ENCODE assay signal across 8 cellular contexts in genomic region chr1:112674440-112674985, GRCh38.
A peak's percentile ranks its signal among the peaks of the same experiment; 100 is the strongest.
DNase-seq lines count a peak whose midpoint lies in the region; ATAC-seq and TF ChIP-seq lines count a peak whose summit lies in the region.

Gene MOV10 (plus strand): TSS chr1:112674659. CDS start chr1:112674913, 254 bp downstream.

- H4K20me1 ChIP-seq in BLaER1 treated with 17β-estradiol and CSF1 and Interleukin-3, amounts not matched to agents 10 nM and 100 nM, result peaks cover 0 to 45% (median 13%) of the 10 kb centered on the region in 11 experiments; a peak in 8 of 22 replicates
- no peaks in the 10 kb centered on the region for H4K20me1 ChIP-seq in OCI-LY3 (ENCODE audit: insufficient read depth, low read length)

- H3K4me3 ChIP-seq in BLaER1 treated with 17β-estradiol and CSF1 and Interleukin-3, amounts not matched to agents 10 nM and 100 nM, result peak within 1 kb of the TSS; percentile 85 to 98 (median 89)
- H3K4me3 ChIP-seq in OCI-LY3 (ENCODE audit: low read length) (peak within 1 kb of the TSS; percentile 98), muscle layer of colon (ENCODE audit: low read depth in 1 of 2, low read length in 2 of 2) (peak within 1 kb of the TSS; percentile 86 to 89)

- ATAC-seq in GM19452 (IDR thresholded peaks at IDR 0.05; ENCODE audit: unreplicated experiment), result peak; percentile 57
- ATAC-seq in stimulated activated memory B cell treated with anti-CD40 and anti-IgM and Interleukin-4, amounts not matched to agents 10 μg/mL and 1 μg/mL and 100 μg/mL, for 72 hours, result peak; percentile 80

- H3K4me1 ChIP-seq in BLaER1 treated with 17β-estradiol and CSF1 and Interleukin-3, amounts not matched to agents 10 nM and 100 nM, result peaks cover 32 to 44% (median 37%) of the 10 kb centered on the region in 10 experiments
- H3K4me1 ChIP-seq in OCI-LY3 (ENCODE audit: low read length) (peaks cover 20% of the 10 kb centered on the region), muscle layer of colon (ENCODE audit: insufficient read depth, low read length) (peaks cover 28% of the 10 kb centered on the region)

- peaks cover 28 to 46% (median 34%) of the 10 kb centered on the region in 11 experiments for H3K36me3 ChIP-seq in BLaER1 treated with 17β-estradiol and CSF1 and Interleukin-3, amounts not matched to agents 10 nM and 100 nM
- H3K36me3 ChIP-seq in OCI-LY3 (replicated peaks; ENCODE audit: low read depth, low read length) (peaks cover 3% of the 10 kb centered on the region), muscle layer of colon (ENCODE audit: insufficient read depth, low read length) (peaks cover 18% of the 10 kb centered on the region)

- H3K36me3 Mint-ChIP-seq in stimulated activated memory B cell treated with anti-CD40 and anti-IgM and Interleukin-4, amounts not matched to agents 10 μg/mL and 1 μg/mL and 100 μg/mL, for 72 hours, result peaks cover 14% of the 10 kb centered on the region

- H3K27me3 ChIP-seq in BLaER1 treated with 17β-estradiol and CSF1 and Interleukin-3, amounts not matched to agents 10 nM and 100 nM, result no peaks in the 10 kb centered on the region
- H3K27me3 ChIP-seq in OCI-LY3 (ENCODE audit: low read depth, low read length) (no peaks in the 10 kb centered on the region), muscle layer of colon (ENCODE audit: control insufficient read depth in 1 of 2, insufficient read depth in 2 of 2, low read length in 2 of 2) (no peaks in the 10 kb centered on the region)

- no peaks in the 10 kb centered on the region for H3K79me2 ChIP-seq in OCI-LY3 (ENCODE audit: low read length)

- no peaks in the 10 kb centered on the region for H3K9me3 ChIP-seq in BLaER1 treated with 17β-estradiol and CSF1 and Interleukin-3, amounts not matched to agents 10 nM and 100 nM (replicated peaks in 1 of 11)
- H3K9me3 ChIP-seq in OCI-LY3 (ENCODE audit: insufficient read depth, low read length) (no peaks in the 10 kb centered on the region), muscle layer of colon (ENCODE audit: low read length) (no peaks in the 10 kb centered on the region)

- DNase-seq in HS-5 (ENCODE audit: low read depth) (peak; percentile 65), erythroblast (lab: John Stamatoyannopoulos, UW) (peak; percentile 81 to 87)
- DNase-seq in activated T-cell treated with anti-CD3 and anti-CD28 coated beads, Interleukin-2, amount 50 U/mL, for 1 hour, result peak; percentile 67

- H3K27ac ChIP-seq in BLaER1 treated with 17β-estradiol and CSF1 and Interleukin-3, amounts not matched to agents 10 nM and 100 nM, result peak within 1 kb of the TSS; percentile 85 to 97 (median 95)
- peak within 1 kb of the TSS; percentile 41 for H3K27ac ChIP-seq in OCI-LY3 (ENCODE audit: low read length)
- H3K27ac ChIP-seq in muscle layer of colon (ENCODE audit: low read depth, low read length), result peak within 1 kb of the TSS; percentile 87

- no peaks in the 10 kb centered on the region for H3K9me3 Mint-ChIP-seq in stimulated activated memory B cell treated with anti-CD40 and anti-IgM and Interleukin-4, amounts not matched to agents 10 μg/mL and 1 μg/mL and 100 μg/mL, for 72 hours

- H3K4me2 ChIP-seq in BLaER1 treated with 17β-estradiol and CSF1 and Interleukin-3, amounts not matched to agents 10 nM and 100 nM, result peak within 1 kb of the TSS; percentile 75 to 97 (median 92)
- peak within 1 kb of the TSS; percentile 99 for H3K4me2 ChIP-seq in OCI-LY3 (ENCODE audit: low read length)

- H3K27ac Mint-ChIP-seq in stimulated activated memory B cell treated with anti-CD40 and anti-IgM and Interleukin-4, amounts not matched to agents 10 μg/mL and 1 μg/mL and 100 μg/mL, for 72 hours, result peak within 1 kb of the TSS; percentile 98

- peak within 1 kb of the TSS; percentile 94 to 98 (median 95) for H3K9ac ChIP-seq in BLaER1 treated with 17β-estradiol and CSF1 and Interleukin-3, amounts not matched to agents 10 nM and 100 nM
- peak within 1 kb of the TSS; percentile 90 for H3K9ac ChIP-seq in OCI-LY3 (ENCODE audit: low read length)
- peak within 1 kb of the TSS; percentile 90 for H3K9ac ChIP-seq in muscle layer of colon (ENCODE audit: low read length)

- peak; percentile 32 for TF ChIP-seq POLR2A in erythroblast (IDR thresholded peaks at IDR 0.05; ENCODE audit: low read length)

- peak within 1 kb of the TSS; percentile 99 for H3K4me3 Mint-ChIP-seq in stimulated activated memory B cell treated with anti-CD40 and anti-IgM and Interleukin-4, amounts not matched to agents 10 μg/mL and 1 μg/mL and 100 μg/mL, for 72 hours

- no peak for TF ChIP-seq CTCF in OCI-LY3 (IDR thresholded peaks at IDR 0.05; ENCODE audit: low read depth, low read length)

- peak within 1 kb of the TSS; percentile 39 for H2AFZ ChIP-seq in OCI-LY3 (ENCODE audit: low read depth, low read length)

- no peaks in the 10 kb centered on the region for H3K27me3 Mint-ChIP-seq in stimulated activated memory B cell treated with anti-CD40 and anti-IgM and Interleukin-4, amounts not matched to agents 10 μg/mL and 1 μg/mL and 100 μg/mL, for 72 hours

- H3K4me1 Mint-ChIP-seq in stimulated activated memory B cell treated with anti-CD40 and anti-IgM and Interleukin-4, amounts not matched to agents 10 μg/mL and 1 μg/mL and 100 μg/mL, for 72 hours, result peaks cover 40% of the 10 kb centered on the region

Comparison
In these comparisons a context has a peak if more than half of its experiments do, and no peak if none do; other contexts are left out.
1. Peak in every context shown above with its lines: DNase-seq, ATAC-seq, H3K4me3 ChIP-seq and H3K27ac ChIP-seq.
2. H3K27ac ChIP-seq: peak in every context shown above with its lines; median percentile 95 in BLaER1 treated with 17β-estradiol and CSF1 and Interleukin-3, amounts not matched to agents 10 nM and 100 nM; 87 in muscle layer of colon; 41 in OCI-LY3.